Comparison of ENCODE assay signal across 13 cellular contexts in genomic region chr20:38599410-38599882, GRCh38. TPM values are rescaled to one million over a fixed set of nuclear protein-coding genes. Genes with fewer than 3 reads are reported as not detected.
DNase-seq lines count a peak whose midpoint lies in the region; ATAC-seq, FAIRE-seq and TF ChIP-seq lines count a peak whose summit lies in the region.
"Had no signal": no experiment of that assay in that cellular context is flagged by ENCODE, and none has a peak within 500 bp of the region (broad histone marks: within the 10 kb centered on the region; RNA-seq: fewer than 3 reads in every experiment).

No MANE protein-coding gene starts in this region.

- intact Hi-C loops in Right ventricle myocardium superior (cut with DNase I): no loop called here
- intact Hi-C loops in pancreas (cut with DNase I): no loop called here

- FAIRE-seq in pancreas (lab: Jason Lieb, UNC): no peak
- FAIRE-seq: D721Med had no signal

- POLR2A ChIA-PET in HEK293 (lab: Yijun Ruan, JAX): interaction anchor here (0.6 to 1.1 kb wide), 2 partner anchors 66 to 153 kb away, joined by 3 read pairs; no protein-coding TSS in a partner anchor

- TF ChIP-seq POLR2A in suprapubic skin (IDR thresholded peaks at IDR 0.05): no peak

- DNase-seq in RPMI8226 (peak; percentile 37), Right ventricle myocardium superior (peak; percentile 85), pancreas (peak; percentile 70 to 92 (median 84)), suprapubic skin (ENCODE audit: low spot score in 2 of 2) (no peak), UCSD-AML1 (lab: John Stamatoyannopoulos, UW; ENCODE audit: unreplicated experiment) (no peak)
- DNase-seq: activated CD8-positive, alpha-beta memory T cell treated with anti-CD3 and anti-CD28 coated beads for 24 hours; nephron progenitor cell had no signal

- H3K4me1 ChIP-seq in HEK293 (ENCODE audit: control insufficient read depth, insufficient read depth, low read length) (no peaks in the 10 kb centered on the region; the same call in 1 of the 2 replicates), pancreas (peaks cover 0 to 5% (median 0%) of the 10 kb centered on the region in 3 donors), suprapubic skin (peaks cover 10% of the 10 kb centered on the region)

- no peak for TF ChIP-seq EP300 in suprapubic skin (IDR thresholded peaks at IDR 0.05)

- H3K4me3 ChIP-seq in HEK293 (ENCODE audit: low read depth, low read length) (no peak overlapping the region), pancreas (no peak overlapping the region), suprapubic skin (no peak overlapping the region)

- H3K36me3 ChIP-seq in HEK293 (ENCODE audit: control insufficient read depth in 2 of 2, insufficient read depth in 1 of 2, low read length in 2 of 2) (no peaks in the 10 kb centered on the region), pancreas (no peaks in the 10 kb centered on the region), suprapubic skin (no peaks in the 10 kb centered on the region)

- ATAC-seq in Right ventricle myocardium superior (ENCODE audit: poor library complexity) (peak; percentile 97), pancreas (peak; percentile 86 to 95 (median 92)), GM18909 (IDR thresholded peaks at IDR 0.05; ENCODE audit: poor library complexity, unreplicated experiment) (no peak), GM21515 (IDR thresholded peaks at IDR 0.05; ENCODE audit: unreplicated experiment) (no peak)

- CTCF ChIA-PET in HEK293 (lab: Yijun Ruan, JAX): interaction anchor here (0.6 to 1.0 kb wide), 3 partner anchors 34 to 183 kb away, joined by 3 to 5 read pairs (median 3); no protein-coding TSS in a partner anchor

- no peak overlapping the region for H3K27ac ChIP-seq in HEK293 (ENCODE audit: extremely low read depth, low read depth, low read length)
- peak overlapping the region in 1 of 4 donors; percentile 30 for H3K27ac ChIP-seq in pancreas
- H3K27ac ChIP-seq in suprapubic skin: no peak overlapping the region

- no peak for TF ChIP-seq CTCF in HEK293 (tag by site-specific recombination; IDR thresholded peaks at IDR 0.05)
- TF ChIP-seq CTCF in pancreas (IDR thresholded peaks at IDR 0.05): no peak
- no peak for TF ChIP-seq CTCF in suprapubic skin (IDR thresholded peaks at IDR 0.05)

- WGBS in pancreas, 2 donors: 19 to 20% methylated on average over 9 of the region's 9 CpGs
- 67% methylated on average over 5 of the region's 9 CpGs for WGBS in suprapubic skin

- H3K27me3 ChIP-seq in pancreas (peaks cover 0 to 7% (median 0%) of the 10 kb centered on the region in 4 donors), suprapubic skin (peaks cover 50% of the 10 kb centered on the region)

- H3K9me3 ChIP-seq in HEK293 (ENCODE audit: control insufficient read depth, insufficient read depth, low read depth, low read length) (no peaks in the 10 kb centered on the region), pancreas (no peaks in the 10 kb centered on the region), suprapubic skin (no peaks in the 10 kb centered on the region)

TF ChIP-seq in HEK293, 187 proteins besides CTCF, POLR2A, EP300 and RAD21:
- TF ChIP-seq YY1 (tag by site-specific recombination; IDR thresholded peaks at IDR 0.05) (no peak), SCRT1 (tag by site-specific recombination; IDR thresholded peaks at IDR 0.05; ENCODE audit: borderline replicate concordance) (peak; percentile 28; the same call in 1 of the 2 replicates), SCRT2 (tag by site-specific recombination; IDR thresholded peaks at IDR 0.05) (peak; percentile 92), ZNF121 (tag by site-specific recombination; IDR thresholded peaks at IDR 0.05) (no peak), ZIC2 (tag by site-specific recombination; IDR thresholded peaks at IDR 0.05) (peak; percentile 66), EGR2 (tag by site-specific recombination; IDR thresholded peaks at IDR 0.05; ENCODE audit: low read depth) (no peak), GLIS1 (tag by site-specific recombination; IDR thresholded peaks at IDR 0.05) (peak; percentile 86), ZNF366 (tag by site-specific recombination; conservative IDR thresholded peaks at IDR 0.05) (no peak), WT1 (tag by site-specific recombination; IDR thresholded peaks at IDR 0.05) (no peak), PATZ1 (tag by site-specific recombination; IDR thresholded peaks at IDR 0.05) (no peak), ZNF600 (tag by site-specific recombination; IDR thresholded peaks at IDR 0.05) (no peak), ZNF112 (tag by site-specific recombination; IDR thresholded peaks at IDR 0.05) (no peak), ZBTB17 (tag by site-specific recombination; IDR thresholded peaks at IDR 0.05) (no peak), ZNF37A (tag by site-specific recombination; IDR thresholded peaks at IDR 0.05) (no peak), ZNF2 (tag by site-specific recombination; IDR thresholded peaks at IDR 0.05) (no peak), GLIS2 (tag by site-specific recombination; IDR thresholded peaks at IDR 0.05) (0 out of 2 replicates have a peak, but pooled peaks have one; percentile 27)

RNA-seq across cellular contexts. Expression of gene ARHGAP40, which starts 2.2 kb away (rescaled TPM):
- total RNA-seq in Right ventricle myocardium superior (not detected), pancreas (under 1 TPM in 2 of 6 donors, not detected in 4; 0.08 to 0.23 TPM), suprapubic skin (100 to 1,000 TPM in 2 of 4 donors, 10 to 100 TPM in 2; 30.2 to 139 (median 74.5) TPM)
- under 1 TPM in 1 of 2 donors, not detected in 1; 0.23 TPM for polyA plus RNA-seq in pancreas
- total RNA-seq: T-helper 1 cell treated with Interleukin-12 subunit alpha and Interleukin-12 subunit beta and Interleukin-4 antibody, amounts not matched to agents 30 ng/mL and 1 ng/mL, for 36 hours had no signal

RNA-seq across cellular contexts. Expression of gene ADIG, which starts 18.4 kb away (rescaled TPM):
- total RNA-seq in Right ventricle myocardium superior: not detected
- total RNA-seq in pancreas: not detected
- not detected for polyA plus RNA-seq in pancreas
- not detected for total RNA-seq in suprapubic skin
- total RNA-seq: T-helper 1 cell treated with Interleukin-12 subunit alpha and Interleukin-12 subunit beta and Interleukin-4 antibody, amounts not matched to agents 30 ng/mL and 1 ng/mL, for 36 hours had no signal
- polyA plus RNA-seq: adipose tissue had no signal

Comparison
In these comparisons a context has a peak if more than half of its experiments do, and no peak if none do; other contexts are left out.
1. DNase-seq: peak in RPMI8226 (single experiment), Right ventricle myocardium superior (single experiment) and pancreas (6 of 6); none in suprapubic skin (0 of 2) and UCSD-AML1 (single experiment).
2. ATAC-seq: peak in Right ventricle myocardium superior (single experiment) and pancreas (4 of 4); none in GM18909 (single experiment) and GM21515 (single experiment).
3. RNA of gene ARHGAP40, which starts 2.2 kb away (total RNA-seq): 30.2 to 139 TPM in suprapubic skin; 0.08 to 0.23 TPM in pancreas and not detected in Right ventricle myocardium superior (single experiment); every median in the first group is over 10 times any median in the second.